In genomic region chr17:48646183-48647102, GRCh38 we compare ENCODE assay signal across 8 cellular contexts. TPM values are rescaled to one million over a fixed set of nuclear protein-coding genes. Genes with fewer than 3 reads are reported as not detected.
A peak's percentile ranks its signal among the peaks of the same experiment; 100 is the strongest.
DNase-seq lines count a peak whose midpoint lies in the region; ATAC-seq and TF ChIP-seq lines count a peak whose summit lies in the region.

No MANE protein-coding gene starts in this region.

- intact Hi-C loops in CD4-positive, alpha-beta T cell (cut with DNase I, micrococcal nuclease): no loop called here
- intact Hi-C loops in left ventricle myocardium superior (cut with micrococcal nuclease): no loop called here

- H3K9me3 Mint-ChIP-seq in CD4-positive, alpha-beta T cell: no peaks in the 10 kb centered on the region
- H3K9me3 Mint-ChIP-seq in activated T-cell treated with anti-CD3 and anti-CD28 coated beads, Interleukin-2, amount 50 U/mL, for 4 hours: no peaks in the 10 kb centered on the region

- TF ChIP-seq CTCF in CD4-positive, alpha-beta T cell (IDR thresholded peaks at IDR 0.05): no peak

- H3K4me3 Mint-ChIP-seq in CD4-positive, alpha-beta T cell: peak overlapping the region; percentile 79
- H3K4me3 Mint-ChIP-seq in activated T-cell treated with anti-CD3 and anti-CD28 coated beads, Interleukin-2, amount 50 U/mL, for 4 hours: peak overlapping the region; percentile 77

- H4K5ac ChIP-seq in mesendoderm (ENCODE audit: low read length): no peak overlapping the region

- peak; percentile 63 for ATAC-seq in CD4-positive, alpha-beta T cell (ENCODE audit: poor library complexity)
- ATAC-seq in activated T-cell treated with anti-CD3 and anti-CD28 coated beads, Interleukin-2, amount 50 U/mL, for 4 hours: peak; percentile 66 to 71
- ATAC-seq in left ventricle myocardium superior: no peak

- peaks cover 6% of the 10 kb centered on the region for H3K4me1 ChIP-seq in mesendoderm (ENCODE audit: control insufficient read depth, low read depth, low read length)

- peak overlapping the region; percentile 39 for H2BK5ac ChIP-seq in mesendoderm (ENCODE audit: low read length)

- no peak overlapping the region for H2BK120ac ChIP-seq in mesendoderm (ENCODE audit: low read depth, low read length)

- no peaks in the 10 kb centered on the region for H3K36me3 ChIP-seq in mesendoderm (ENCODE audit: control insufficient read depth, insufficient read depth, low read length)

- peaks cover 67% of the 10 kb centered on the region for H3K27me3 ChIP-seq in CD4-positive, alpha-beta T cell (ENCODE audit: control insufficient read depth, insufficient read depth, low read length)
- H3K27me3 ChIP-seq in mesendoderm (ENCODE audit: insufficient read depth, low read length, poor library complexity): peaks cover 37% of the 10 kb centered on the region

- no peak overlapping the region for H2BK15ac ChIP-seq in mesendoderm (replicated peaks; ENCODE audit: low read depth)

- no CpG with 5 or more reads among the region's 80 CpGs for WGBS in mesendoderm (ENCODE audit: extremely low coverage, insufficient coverage, low lambda C conversion rate)

- H3K4me1 Mint-ChIP-seq in CD4-positive, alpha-beta T cell (ENCODE audit: low read depth): peaks cover 18% of the 10 kb centered on the region
- peaks cover 20% of the 10 kb centered on the region for H3K4me1 Mint-ChIP-seq in activated T-cell treated with anti-CD3 and anti-CD28 coated beads, Interleukin-2, amount 50 U/mL, for 4 hours (ENCODE audit: low read depth)

- no peak overlapping the region for H4K8ac ChIP-seq in mesendoderm (ENCODE audit: low read depth, low read length)

- POLR2A ChIA-PET in CD4-positive, alpha-beta T cell (lab: Charles Lee): no interaction called here

- no peak overlapping the region for H3K27ac Mint-ChIP-seq in CD4-positive, alpha-beta T cell

- H3K79me1 ChIP-seq in mesendoderm (ENCODE audit: low read length): no peaks in the 10 kb centered on the region

- no peak overlapping the region for H3K27ac ChIP-seq in CD4-positive, alpha-beta T cell (ENCODE audit: low read depth, low read length)
- H3K27ac ChIP-seq in mesendoderm (ENCODE audit: low read depth, low read length): peak overlapping the region; percentile 81

- CTCF ChIA-PET in CD4-positive, alpha-beta T cell (lab: Charles Lee): interaction anchor here (1.0 kb wide), 1 partner anchor 10 kb away, joined by 3 read pairs; no protein-coding TSS in a partner anchor

- peaks cover 1% of the 10 kb centered on the region for H3K79me2 ChIP-seq in mesendoderm (ENCODE audit: control insufficient read depth, insufficient read depth, low read length)

- peak overlapping the region; percentile 72 for H3K23ac ChIP-seq in mesendoderm (ENCODE audit: low read length)

- H3K18ac ChIP-seq in mesendoderm (ENCODE audit: low read length): peak overlapping the region; percentile 15

- H3K4ac ChIP-seq in mesendoderm (ENCODE audit: low read depth, low read length): peak overlapping the region; percentile 1

- H3K9me3 ChIP-seq in CD4-positive, alpha-beta T cell (ENCODE audit: control insufficient read depth, low read length): no peaks in the 10 kb centered on the region

- peak overlapping the region; percentile 82 for H3K56ac ChIP-seq in mesendoderm (ENCODE audit: low read length)

- no peak overlapping the region for H2AK5ac ChIP-seq in mesendoderm (ENCODE audit: low read length)

- DNase-seq in CD4-positive, alpha-beta T cell: peak in 2 of 10 experiments; percentile 16 to 40
- DNase-seq in HK-2 (ENCODE audit: unreplicated experiment) (peak; percentile 91), mesendoderm (peak; percentile 86), left ventricle myocardium superior (no peak), globus pallidus (ENCODE audit: low spot score) (no peak), NCI-H2171 treated with DMSO at 0.1 percent for 48 hours (lab: John Stamatoyannopoulos, UW) (no peak), foreskin melanocyte (no peak)
- peak; percentile 11 for DNase-seq in activated T-cell treated with anti-CD3 and anti-CD28 coated beads, Interleukin-2, amount 50 U/mL, for 4 hours

- peak overlapping the region; percentile 70 for H3K9ac ChIP-seq in mesendoderm (ENCODE audit: low read length)

- H3K36me3 Mint-ChIP-seq in CD4-positive, alpha-beta T cell (ENCODE audit: low read depth): no peaks in the 10 kb centered on the region
- no peaks in the 10 kb centered on the region for H3K36me3 Mint-ChIP-seq in activated T-cell treated with anti-CD3 and anti-CD28 coated beads, Interleukin-2, amount 50 U/mL, for 4 hours (ENCODE audit: insufficient read depth)

- peaks cover 85% of the 10 kb centered on the region for H3K27me3 Mint-ChIP-seq in CD4-positive, alpha-beta T cell
- peaks cover 62% of the 10 kb centered on the region for H3K27me3 Mint-ChIP-seq in activated T-cell treated with anti-CD3 and anti-CD28 coated beads, Interleukin-2, amount 50 U/mL, for 4 hours (ENCODE audit: low read depth)

- H3K4me3 ChIP-seq in mesendoderm (ENCODE audit: low read length): peak overlapping the region; percentile 39

- H3K4me2 ChIP-seq in mesendoderm (ENCODE audit: low read length): peak overlapping the region; percentile 63

RNA-seq across cellular contexts. Expression of gene HOXB9, which starts 20.3 kb away (rescaled TPM):
- not detected for total RNA-seq in CD4-positive, alpha-beta T cell
- total RNA-seq in activated T-cell treated with anti-CD3 and anti-CD28 coated beads, Interleukin-2, amount 50 U/mL, for 4 hours: 1 to 10 TPM in 2 of 3 donors, under 1 TPM in 1; 0.63 to 1.4 (median 1.2) TPM
- 0.17 TPM for polyA plus RNA-seq in mesendoderm (2013, experiment 1 of 2)
- 0.10 TPM for polyA plus RNA-seq in mesendoderm (2013, experiment 2 of 2)
- total RNA-seq in left ventricle myocardium superior: not detected

RNA-seq across cellular contexts. Expression of gene HOXB8, which starts 31.4 kb away (rescaled TPM):
- not detected for total RNA-seq in CD4-positive, alpha-beta T cell
- under 1 TPM in 2 of 3 donors, not detected in 1; 0.14 to 0.18 TPM for total RNA-seq in activated T-cell treated with anti-CD3 and anti-CD28 coated beads, Interleukin-2, amount 50 U/mL, for 4 hours
- not detected for polyA plus RNA-seq in mesendoderm (2013, experiment 1 of 2)
- not detected for polyA plus RNA-seq in mesendoderm (2013, experiment 2 of 2)
- total RNA-seq in left ventricle myocardium superior: not detected

RNA-seq across cellular contexts. Expression of gene HOXB7, which starts 35.6 kb away (rescaled TPM):
- total RNA-seq in CD4-positive, alpha-beta T cell: not detected
- under 1 TPM; 0.18 to 0.43 (median 0.38) TPM for total RNA-seq in activated T-cell treated with anti-CD3 and anti-CD28 coated beads, Interleukin-2, amount 50 U/mL, for 4 hours
- polyA plus RNA-seq in mesendoderm (2013, experiment 1 of 2): not detected
- 0.04 TPM for polyA plus RNA-seq in mesendoderm (2013, experiment 2 of 2)
- total RNA-seq in left ventricle myocardium superior: 0.30 TPM

RNA-seq across cellular contexts. Expression of gene HOXB6, which starts 41.7 kb away (rescaled TPM):
- not detected for total RNA-seq in CD4-positive, alpha-beta T cell
- total RNA-seq in activated T-cell treated with anti-CD3 and anti-CD28 coated beads, Interleukin-2, amount 50 U/mL, for 4 hours: under 1 TPM in 2 of 3 donors, not detected in 1; 0.24 to 0.27 TPM
- not detected for polyA plus RNA-seq in mesendoderm (2013, experiment 1 of 2)
- not detected for polyA plus RNA-seq in mesendoderm (2013, experiment 2 of 2)
- total RNA-seq in left ventricle myocardium superior: 0.20 TPM

RNA-seq across cellular contexts. Expression of gene HOXB5, which starts 52.9 kb away (rescaled TPM):
- total RNA-seq in CD4-positive, alpha-beta T cell: not detected
- total RNA-seq in activated T-cell treated with anti-CD3 and anti-CD28 coated beads, Interleukin-2, amount 50 U/mL, for 4 hours: under 1 TPM in 1 of 3 donors, not detected in 2; 0.08 TPM
- polyA plus RNA-seq in mesendoderm (2013, experiment 1 of 2): not detected
- not detected for polyA plus RNA-seq in mesendoderm (2013, experiment 2 of 2)
- total RNA-seq in left ventricle myocardium superior: not detected

Comparison
In these comparisons a context has a peak if more than half of its experiments do, and no peak if none do; other contexts are left out.
1. DNase-seq: peak in HK-2 (single experiment), activated T-cell treated with anti-CD3 and anti-CD28 coated beads, Interleukin-2, amount 50 U/mL, for 4 hours (single experiment) and mesendoderm (single experiment); none in left ventricle myocardium superior (single experiment), globus pallidus (single experiment), NCI-H2171 treated with DMSO at 0.1 percent for 48 hours (single experiment) and foreskin melanocyte (single experiment).